Comparison of ENCODE assay signal across 3 cellular contexts in the genomic region with DNA sequence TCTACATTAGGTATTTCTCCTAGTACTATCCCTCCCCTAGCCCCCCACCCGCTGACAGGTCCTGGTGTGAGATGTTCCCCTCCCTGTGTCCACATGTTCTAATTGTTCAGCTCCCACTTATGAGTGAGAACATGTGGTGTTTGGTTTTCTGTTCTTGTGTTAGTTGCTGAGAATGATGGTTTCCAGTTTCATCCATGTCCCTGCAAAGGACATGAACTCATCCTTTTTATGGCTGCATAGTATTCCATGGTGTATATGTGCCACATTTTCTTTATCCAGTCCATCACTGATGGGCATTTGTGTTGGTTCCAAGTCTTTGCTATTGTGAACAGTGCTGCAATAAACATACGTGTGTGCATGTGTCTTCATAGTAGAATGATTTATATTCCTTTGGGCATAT. TPM values are rescaled to one million over a fixed set of nuclear protein-coding genes. Genes with fewer than 3 reads are reported as not detected.
"Had no signal": no experiment of that assay in that cellular context is flagged by ENCODE, and none has a peak within 500 bp of the region (broad histone marks: within the 10 kb centered on the region; RNA-seq: fewer than 3 reads in every experiment).

No MANE protein-coding gene starts in this region.

RNA-seq across cellular contexts. Expression of gene S100B, which starts 26.0 kb away (rescaled TPM):
- total RNA-seq: M059J, PC-3, SJSA1 had no signal
